Comparison of ENCODE assay signal across 1 cellular context in genomic region chr17:32928527-32929287, GRCh38.
TF ChIP-seq lines count a peak whose summit lies in the region.

No MANE protein-coding gene starts in this region.

TF ChIP-seq in H1, 55 proteins besides CTCF, POLR2A, EP300 and RAD21:
- TF ChIP-seq CHD7 (IDR thresholded peaks at IDR 0.05; ENCODE audit: insufficient replicate concordance, low read length) (no peak), SP4 (IDR thresholded peaks at IDR 0.05; ENCODE audit: low read length) (no peak), ASH2L (IDR thresholded peaks at IDR 0.05; ENCODE audit: low read length) (peak; percentile 86), SAP30 (IDR thresholded peaks at IDR 0.05; ENCODE audit: insufficient read depth, insufficient replicate concordance, low read length) (no peak)
- TF ChIP-seq, protein P1, sequence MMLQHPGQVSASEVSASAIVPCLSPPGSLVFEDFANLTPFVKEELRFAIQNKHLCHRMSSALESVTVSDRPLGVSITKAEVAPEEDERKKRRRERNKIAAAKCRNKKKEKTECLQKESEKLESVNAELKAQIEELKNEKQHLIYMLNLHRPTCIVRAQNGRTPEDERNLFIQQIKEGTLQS (IDR thresholded peaks at IDR 0.05; ENCODE audit: insufficient read depth, low read depth, low read length) = no peak
